In genomic region chr1:20361805-20362381, GRCh38 we compare ENCODE assay signal across 1 cellular context.
TF ChIP-seq lines count a peak whose summit lies in the region.

No MANE protein-coding gene starts in this region.

TF ChIP-seq in WTC11, 78 proteins besides CTCF, POLR2A, EP300 and RAD21 (continued from another document):
- no peak for TF ChIP-seq ATF2 (CRISPR knock-in tag; IDR thresholded peaks at IDR 0.05; ENCODE audit: borderline replicate concordance, low read depth)
- TF ChIP-seq SMAD3 (CRISPR knock-in tag; IDR thresholded peaks at IDR 0.05; ENCODE audit: borderline replicate concordance): no peak
- no peak for TF ChIP-seq ELF4 (CRISPR knock-in tag; IDR thresholded peaks at IDR 0.05; ENCODE audit: low read depth)
- no peak for TF ChIP-seq ZBTB21 (CRISPR knock-in tag; IDR thresholded peaks at IDR 0.05; ENCODE audit: borderline replicate concordance)
- TF ChIP-seq, protein P1, sequence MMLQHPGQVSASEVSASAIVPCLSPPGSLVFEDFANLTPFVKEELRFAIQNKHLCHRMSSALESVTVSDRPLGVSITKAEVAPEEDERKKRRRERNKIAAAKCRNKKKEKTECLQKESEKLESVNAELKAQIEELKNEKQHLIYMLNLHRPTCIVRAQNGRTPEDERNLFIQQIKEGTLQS (CRISPR knock-in tag; conservative IDR thresholded peaks at IDR 0.05): no peak
- TF ChIP-seq PRRX2 (CRISPR knock-in tag; IDR thresholded peaks at IDR 0.05): no peak
- no peak for TF ChIP-seq TP53 (CRISPR knock-in tag; IDR thresholded peaks at IDR 0.05)
- no peak for TF ChIP-seq JUN (CRISPR knock-in tag; IDR thresholded peaks at IDR 0.05)
- no peak for TF ChIP-seq ZNF671 (CRISPR knock-in tag; IDR thresholded peaks at IDR 0.05)
- TF ChIP-seq ETV6 (CRISPR knock-in tag; IDR thresholded peaks at IDR 0.05): no peak
- no peak for TF ChIP-seq CBFB (CRISPR knock-in tag; IDR thresholded peaks at IDR 0.05; ENCODE audit: low read depth)
- TF ChIP-seq NFE2L1 (CRISPR knock-in tag; IDR thresholded peaks at IDR 0.05): no peak
